ENCODE assay signal across 7 cellular contexts in genomic region chr3:106998841-106999809, GRCh38.
DNase-seq lines count a peak whose midpoint lies in the region; ATAC-seq and TF ChIP-seq lines count a peak whose summit lies in the region.
"Not testable (repeated sequence)": the region's sequence is repeated elsewhere in the genome, so short reads cannot be mapped to it uniquely, and the experiment has no call there.

No MANE protein-coding gene starts in this region.

- H3K4me2 ChIP-seq in OCI-LY3 (ENCODE audit: low read length) = peak overlapping the region; percentile 30

- not testable (repeated sequence) for H3K9me3 ChIP-seq in OCI-LY3 (ENCODE audit: insufficient read depth, low read length)

- not testable (repeated sequence) for H3K9me3 Mint-ChIP-seq in activated naive CD8-positive, alpha-beta T cell (ENCODE audit: low read depth)
- peaks cover 0 to 16% (median 3%) of the 10 kb centered on the region in 9 donors for H3K9me3 Mint-ChIP-seq in naive thymus-derived CD8-positive, alpha-beta T cell

- H3K27me3 ChIP-seq in OCI-LY3 (ENCODE audit: low read depth, low read length) = not testable (repeated sequence)

- H2AFZ ChIP-seq in OCI-LY3 (ENCODE audit: low read depth, low read length) = not testable (repeated sequence)

- H4K20me1 ChIP-seq in OCI-LY3 (ENCODE audit: insufficient read depth, low read length) = not testable (repeated sequence)

- ATAC-seq in GM21529 (IDR thresholded peaks at IDR 0.05; ENCODE audit: unreplicated experiment) (peak; percentile 72), HG03175 (IDR thresholded peaks at IDR 0.05; ENCODE audit: unreplicated experiment) (peak; percentile 78)
- peak in 1 of 2 donors; percentile 48 for ATAC-seq in naive thymus-derived CD8-positive, alpha-beta T cell

- H3K4me3 ChIP-seq in GM12865 (ENCODE audit: low read depth, low read length) = not testable (repeated sequence)
- peak overlapping the region; percentile 36 for H3K4me3 ChIP-seq in OCI-LY3 (ENCODE audit: low read length)

- not testable (repeated sequence) for H3K36me3 ChIP-seq in OCI-LY3 (replicated peaks; ENCODE audit: low read depth, low read length)

- peak overlapping the region; percentile 45 for H3K4me3 Mint-ChIP-seq in activated naive CD8-positive, alpha-beta T cell
- peak overlapping the region; percentile 47 to 80 (median 63) for H3K4me3 Mint-ChIP-seq in naive thymus-derived CD8-positive, alpha-beta T cell

- H3K27ac ChIP-seq in OCI-LY3 (ENCODE audit: low read length) = not testable (repeated sequence)

- peaks cover 13% of the 10 kb centered on the region for H3K4me1 Mint-ChIP-seq in activated naive CD8-positive, alpha-beta T cell (ENCODE audit: low read depth)
- peaks cover 5 to 18% (median 17%) of the 10 kb centered on the region in 4 donors for H3K4me1 Mint-ChIP-seq in naive thymus-derived CD8-positive, alpha-beta T cell

- DNase-seq in GM12865 (ENCODE audit: low read depth) = peak; percentile 45
- DNase-seq in activated CD4-positive, alpha-beta T cell treated with anti-CD3 and anti-CD28 coated beads, Interleukin-2, amount 50 U/mL, for 48 hours = peak; percentile 1 to 5
- peak in 6 of 10 donors; percentile 1 to 60 (median 34) for DNase-seq in naive thymus-derived CD8-positive, alpha-beta T cell

- not testable (repeated sequence) for H3K4me1 ChIP-seq in OCI-LY3 (ENCODE audit: low read length)

- H3K27ac Mint-ChIP-seq in activated naive CD8-positive, alpha-beta T cell = not testable (repeated sequence)
- H3K27ac Mint-ChIP-seq in naive thymus-derived CD8-positive, alpha-beta T cell = peak overlapping the region in 6 of 10 donors; percentile 37 to 84 (median 78)

- POLR2A ChIA-PET in naive thymus-derived CD8-positive, alpha-beta T cell (lab: Charles Lee) = not testable (repeated sequence)

- not testable (repeated sequence) for H3K36me3 Mint-ChIP-seq in activated naive CD8-positive, alpha-beta T cell; naive thymus-derived CD8-positive, alpha-beta T cell

- not testable (repeated sequence) for H3K27me3 Mint-ChIP-seq in activated naive CD8-positive, alpha-beta T cell; naive thymus-derived CD8-positive, alpha-beta T cell

- not testable (repeated sequence) for H3K9ac ChIP-seq in OCI-LY3 (ENCODE audit: low read length)

- H3K79me2 ChIP-seq in OCI-LY3 (ENCODE audit: low read length) = not testable (repeated sequence)

- not testable (repeated sequence) for TF ChIP-seq CTCF in GM12865 (IDR thresholded peaks at IDR 0.05; ENCODE audit: insufficient read depth, low read depth, low read length, missing control alignments); OCI-LY3 (IDR thresholded peaks at IDR 0.05; ENCODE audit: low read depth, low read length)
